In the genomic region with DNA sequence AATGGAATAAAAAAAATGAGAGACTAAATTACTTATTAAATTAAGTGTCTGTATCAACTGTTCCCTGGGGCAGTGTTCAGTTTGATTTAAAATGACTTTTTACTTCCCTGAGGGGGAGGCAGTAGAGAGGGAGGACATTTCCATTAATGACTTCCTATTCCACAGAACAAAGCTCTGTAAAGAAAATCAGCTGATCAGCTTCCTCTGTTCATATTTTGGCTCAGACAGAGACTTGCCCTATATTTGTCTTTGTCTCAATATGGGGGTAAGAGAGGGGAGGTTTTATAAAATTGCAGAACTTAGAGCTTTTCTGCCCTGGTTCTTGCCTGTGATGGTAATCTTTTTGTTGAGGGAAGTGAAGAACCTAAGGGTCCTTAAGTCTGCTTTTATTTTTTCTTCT, we compare ENCODE assay signal across 18 cellular contexts. TPM values are rescaled to one million over a fixed set of nuclear protein-coding genes. Genes with fewer than 3 reads are reported as not detected.
DNase-seq lines count a peak whose midpoint lies in the region; ATAC-seq and TF ChIP-seq lines count a peak whose summit lies in the region.
"Had no signal": no experiment of that assay in that cellular context is flagged by ENCODE, and none has a peak within 500 bp of the region (broad histone marks: within the 10 kb centered on the region; RNA-seq: fewer than 3 reads in every experiment).

No MANE protein-coding gene starts in this region.

- peak overlapping the region in 3 of 5 experiments; percentile 26 to 88 (median 43) for H3K27ac Mint-ChIP-seq in brain
- no peak overlapping the region for H3K27ac Mint-ChIP-seq in glutamatergic neuron (ENCODE audit: unreplicated experiment)
- H3K27ac Mint-ChIP-seq: GM23338 had no signal

- H3K4me3 Mint-ChIP-seq in brain: no peak overlapping the region
- H3K4me3 Mint-ChIP-seq in glutamatergic neuron (ENCODE audit: unreplicated experiment): no peak overlapping the region
- H3K4me3 Mint-ChIP-seq: GM23338 had no signal

- peaks cover 43% of the 10 kb centered on the region for H3K36me3 Mint-ChIP-seq in brain
- H3K36me3 Mint-ChIP-seq in glutamatergic neuron (ENCODE audit: unreplicated experiment): no peaks in the 10 kb centered on the region

- H3K9me3 Mint-ChIP-seq in brain: no peaks in the 10 kb centered on the region
- no peaks in the 10 kb centered on the region for H3K9me3 Mint-ChIP-seq in glutamatergic neuron (ENCODE audit: unreplicated experiment)
- H3K9me3 Mint-ChIP-seq: GM23338 had no signal

- DNase-seq in AML-193 (lab: John Stamatoyannopoulos, UW): peak; percentile 29 to 59
- peak; percentile 67 for DNase-seq in COLO829 (ENCODE audit: low spot score)
- DNase-seq in lung microvascular endothelial cell (ENCODE audit: low read depth in 2 of 2): peak; percentile 16 to 75
- no peak for DNase-seq in stimulated activated CD8-positive, alpha-beta memory T cell treated with anti-CD3 and anti-CD28 coated beads, Interleukin-4, amount 100 ng/mL, for 48 hours
- no peak for DNase-seq in glutamatergic neuron
- DNase-seq: activated CD8-positive, alpha-beta memory T cell treated with anti-CD3 and anti-CD28 coated beads, Interleukin-2, amount 50 U/mL, for 4 hours; amygdala; colonic mucosa; NCI-H1930; NCI-H748 treated with DMSO at 0.1 percent for 48 hours; retina; SHP77; stimulated activated naive CD8-positive, alpha-beta T cell treated with anti-CD3 and anti-CD28 coated beads, Interleukin-15, Interleukin-2, amounts not matched to agents 100 U/mL and 50 U/mL, for 24 hours had no signal

- H3K4me1 Mint-ChIP-seq in brain (no peaks in the 10 kb centered on the region), glutamatergic neuron (ENCODE audit: low read depth, unreplicated experiment) (no peaks in the 10 kb centered on the region)
- H3K4me1 Mint-ChIP-seq: GM23338 had no signal

- ATAC-seq in HG03175 (IDR thresholded peaks at IDR 0.05; ENCODE audit: unreplicated experiment) (no peak), HG03097 (IDR thresholded peaks at IDR 0.05; ENCODE audit: low FRiP score, unreplicated experiment) (no peak)
- ATAC-seq: GM23338; K562; stimulated activated naive CD8-positive, alpha-beta T cell treated with anti-CD3 and anti-CD28 coated beads, Interleukin-15, Interleukin-2, amounts not matched to agents 100 U/mL and 50 U/mL, for 24 hours had no signal

- TF ChIP-seq CTCF in brain (conservative IDR thresholded peaks at IDR 0.05): no peak
- TF ChIP-seq CTCF in glutamatergic neuron (IDR thresholded peaks at IDR 0.05; ENCODE audit: partially characterized antibody, unreplicated experiment): no peak

- H3K27me3 Mint-ChIP-seq in brain: no peaks in the 10 kb centered on the region
- H3K27me3 Mint-ChIP-seq in glutamatergic neuron (ENCODE audit: unreplicated experiment): no peaks in the 10 kb centered on the region

RNA-seq across cellular contexts. Expression of a gene that starts 8.4 kb away (rescaled TPM):
- polyA plus RNA-seq in brain (ENCODE audit: insufficient read depth, low read depth, low replicate concordance): 1.4 TPM
- total RNA-seq in lung microvascular endothelial cell (not detected in 2 replicates), glutamatergic neuron (ENCODE audit: unreplicated experiment) (not detected)
- total RNA-seq: colonic mucosa, GM23338, K562 had no signal
- polyA plus RNA-seq: GM23338, K562 had no signal

RNA-seq across cellular contexts. Expression of a gene that starts 45.1 kb away (rescaled TPM):
- 211 TPM for polyA plus RNA-seq in brain (ENCODE audit: insufficient read depth, low read depth, low replicate concordance)
- total RNA-seq in lung microvascular endothelial cell (10.9 and 13.3 TPM in 2 replicates), glutamatergic neuron (ENCODE audit: unreplicated experiment) (170 TPM)

RNA-seq across cellular contexts. Expression of a gene that starts 49.5 kb away (rescaled TPM):
- 2.6 TPM for polyA plus RNA-seq in brain (ENCODE audit: insufficient read depth, low read depth, low replicate concordance)
- 0.60 and 1.3 TPM in 2 replicates for total RNA-seq in lung microvascular endothelial cell
- total RNA-seq in glutamatergic neuron (ENCODE audit: unreplicated experiment): 16.4 TPM

Comparison
In these comparisons a context has a peak if more than half of its experiments do, and no peak if none do; other contexts are left out.
1. DNase-seq: peak in AML-193 (2 of 2), COLO829 (single experiment) and lung microvascular endothelial cell (2 of 2); none in stimulated activated CD8-positive, alpha-beta memory T cell treated with anti-CD3 and anti-CD28 coated beads, Interleukin-4, amount 100 ng/mL, for 48 hours (single experiment) and glutamatergic neuron (single experiment).
2. RNA of a gene that starts 45.1 kb away (total RNA-seq): 170 TPM in glutamatergic neuron (single experiment); 10.9 to 13.3 TPM in lung microvascular endothelial cell; every median in the first group is over 10 times any median in the second.